In the genomic region with DNA sequence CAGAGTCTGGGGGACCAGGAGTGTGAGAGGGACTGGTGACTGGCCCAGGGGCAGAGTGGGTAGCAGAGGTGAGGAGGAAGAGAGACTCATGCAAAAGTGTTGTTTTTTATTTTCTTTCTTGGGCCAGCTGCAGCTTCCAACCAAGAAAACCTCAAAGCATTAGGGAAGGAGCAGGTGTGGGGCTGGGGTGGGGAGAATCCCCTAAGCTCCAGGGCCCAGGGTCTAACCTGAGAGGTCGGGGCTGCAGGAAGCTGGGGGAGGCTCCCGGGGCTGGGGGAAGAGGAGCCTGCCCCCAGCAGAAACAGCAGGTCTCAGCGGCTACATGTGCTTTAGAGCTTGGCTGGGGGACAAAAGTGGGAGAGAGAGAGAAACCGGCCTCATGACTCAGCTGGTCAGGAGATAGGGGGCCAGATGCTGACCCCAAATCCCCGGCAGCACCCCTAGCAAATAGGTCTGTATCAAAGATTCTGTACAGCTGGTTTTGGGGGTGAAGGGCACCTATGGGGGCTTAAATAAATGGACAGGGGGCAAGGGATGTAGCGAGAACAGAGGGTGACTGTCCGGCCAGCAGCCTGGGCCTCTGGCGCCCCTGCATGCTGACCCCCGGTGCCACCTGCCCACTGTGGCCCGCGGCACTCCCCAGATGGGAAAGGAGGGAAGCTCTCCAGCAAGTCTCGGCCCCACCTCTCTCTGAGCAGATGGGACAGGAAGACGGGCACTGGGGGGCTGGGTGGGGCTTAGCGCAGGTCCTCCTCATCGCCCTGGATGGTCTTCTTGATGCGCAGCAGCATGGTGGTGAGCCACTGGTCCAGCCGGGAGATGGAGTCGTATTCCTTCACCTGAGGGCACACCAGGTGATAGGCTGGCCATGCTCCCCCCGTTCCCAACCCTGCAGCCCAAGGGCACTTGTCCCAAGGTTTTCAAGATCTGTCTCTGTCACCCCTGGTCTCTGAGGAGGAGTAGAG, we compare ENCODE assay signal across 18 cellular contexts. TPM values are rescaled to one million over a fixed set of nuclear protein-coding genes. Genes with fewer than 3 reads are reported as not detected.
A peak's percentile ranks its signal among the peaks of the same experiment; 100 is the strongest.
DNase-seq lines count a peak whose midpoint lies in the region; ATAC-seq, FAIRE-seq and TF ChIP-seq lines count a peak whose summit lies in the region.
"Had no signal": no experiment of that assay in that cellular context is flagged by ENCODE, and none has a peak within 500 bp of the region (broad histone marks: within the 10 kb centered on the region; RNA-seq: fewer than 3 reads in every experiment).

No MANE protein-coding gene starts in this region.

- peak overlapping the region; percentile 36; the same call in 1 of the 2 replicates for H3K27ac ChIP-seq in KMS-11
- H3K27ac ChIP-seq in GM12878 (ENCODE audit: control insufficient read depth, insufficient read depth): peak overlapping the region; percentile 62
- H3K27ac ChIP-seq: brain microvascular endothelial cell, pancreas, testis had no signal

- 73% methylated on average over 19 of the region's 19 CpGs for WGBS in GM12878 (ENCODE audit: insufficient coverage, insufficient replicate concordance, low lambda C conversion rate, missing lambda C conversion rate)

- H3K4me1 ChIP-seq in KMS-11 (ENCODE audit: low read depth, poor library complexity, severe bottlenecking): peaks cover 45% of the 10 kb centered on the region
- H3K4me1 ChIP-seq in GM12878 (ENCODE audit: control insufficient read depth, insufficient read depth, low read length): peaks cover 35% of the 10 kb centered on the region
- H3K4me1 ChIP-seq: pancreas had no signal

- peak overlapping the region; percentile 31; the same call in 1 of the 2 replicates for H3K4me2 ChIP-seq in KMS-11
- H3K4me2 ChIP-seq in GM12878 (ENCODE audit: control insufficient read depth, insufficient read depth): no peak overlapping the region

- H3K4me3 ChIP-seq in KMS-11 (IDR thresholded peaks at IDR 0.05; ENCODE audit: insufficient read depth, low read depth, low read length) (no peak overlapping the region), GM12878 (no peak overlapping the region)
- H3K4me3 ChIP-seq: pancreas, spleen, testis had no signal

- peaks cover 39% of the 10 kb centered on the region for H3K4me1 Mint-ChIP-seq in activated naive CD4-positive, alpha-beta T cell treated with anti-CD3 and anti-CD28 coated beads, Interleukin-2, amount 10 ng/mL, durations not matched to agents 7 days and 5 days
- H3K4me1 Mint-ChIP-seq in activated naive CD4-positive, alpha-beta T cell treated with anti-CD3 and anti-CD28 coated beads for 36 hours (ENCODE audit: low read depth): peaks cover 31% of the 10 kb centered on the region
- H3K4me1 Mint-ChIP-seq in stimulated activated effector memory CD8-positive, alpha-beta T cell treated with anti-CD3 and anti-CD28 coated beads, Interleukin-12 subunit alpha, Interleukin-12 subunit beta, amount 100 ng/mL, for 72 hours: peaks cover 30% of the 10 kb centered on the region

- ATAC-seq in GM12878: no peak
- ATAC-seq in stimulated activated effector memory CD8-positive, alpha-beta T cell treated with anti-CD3 and anti-CD28 coated beads, Interleukin-12 subunit alpha, Interleukin-12 subunit beta, amount 100 ng/mL, for 72 hours: no peak
- ATAC-seq: Panc1, pancreas had no signal

- H3K9me3 Mint-ChIP-seq in activated naive CD4-positive, alpha-beta T cell treated with anti-CD3 and anti-CD28 coated beads, Interleukin-2, amount 10 ng/mL, durations not matched to agents 7 days and 5 days: no peaks in the 10 kb centered on the region
- H3K9me3 Mint-ChIP-seq in activated naive CD4-positive, alpha-beta T cell treated with anti-CD3 and anti-CD28 coated beads for 36 hours: no peaks in the 10 kb centered on the region
- H3K9me3 Mint-ChIP-seq in stimulated activated effector memory CD8-positive, alpha-beta T cell treated with anti-CD3 and anti-CD28 coated beads, Interleukin-12 subunit alpha, Interleukin-12 subunit beta, amount 100 ng/mL, for 72 hours: no peaks in the 10 kb centered on the region

- CTCF ChIA-PET in activated naive CD4-positive, alpha-beta T cell treated with anti-CD3 and anti-CD28 coated beads, Interleukin-2, amount 10 ng/mL, durations not matched to agents 7 days and 5 days (lab: Charles Lee): interaction anchor here (0.5 to 1.1 kb wide), 4 partner anchors 9 to 637 kb away, joined by 3 read pairs; no protein-coding TSS in a partner anchor
- CTCF ChIA-PET in activated naive CD4-positive, alpha-beta T cell treated with anti-CD3 and anti-CD28 coated beads for 36 hours (lab: Charles Lee): interaction anchor here (0.7 to 1.4 kb wide), 3 partner anchors 28 to 225 kb away, joined by 3 to 4 read pairs (median 3); no protein-coding TSS in a partner anchor
- CTCF ChIA-PET in GM12878 (lab: Yijun Ruan, JAX): interaction anchor here (0.9 to 1.1 kb wide), 2 partner anchors 24 to 96 kb away, joined by 3 to 4 read pairs; no protein-coding TSS in a partner anchor

- H2AFZ ChIP-seq in KMS-11 (ENCODE audit: low read depth): no peak overlapping the region
- no peak overlapping the region for H2AFZ ChIP-seq in GM12878 (ENCODE audit: control insufficient read depth, low read depth, low read length)

- H3K36me3 ChIP-seq in KMS-11 (ENCODE audit: insufficient read depth): no peaks in the 10 kb centered on the region
- peaks cover 12 to 20% of the 10 kb centered on the region in 2 experiments for H3K36me3 ChIP-seq in GM12878 (ENCODE audit: control insufficient read depth in 2 of 2, insufficient read depth in 2 of 2, low read length in 1 of 2)

- peak; percentile 26; the same call in 1 of the 2 replicates for TF ChIP-seq POLR2A in GM12878 (IDR thresholded peaks at IDR 0.05; ENCODE audit: low read depth, low read length)

- TF ChIP-seq EP300 in GM12878 (IDR thresholded peaks at IDR 0.05; ENCODE audit: borderline replicate concordance in 1 of 2, control insufficient read depth in 1 of 2, low read depth in 2 of 2, low read length in 2 of 2): no peak

- RAD21 ChIA-PET in GM12878 (lab: Charles Lee; ENCODE audit: unreplicated experiment): no interaction called here

- peak overlapping the region; percentile 52 for H3K27ac Mint-ChIP-seq in activated naive CD4-positive, alpha-beta T cell treated with anti-CD3 and anti-CD28 coated beads, Interleukin-2, amount 10 ng/mL, durations not matched to agents 7 days and 5 days
- H3K27ac Mint-ChIP-seq in activated naive CD4-positive, alpha-beta T cell treated with anti-CD3 and anti-CD28 coated beads for 36 hours: no peak overlapping the region
- H3K27ac Mint-ChIP-seq in stimulated activated effector memory CD8-positive, alpha-beta T cell treated with anti-CD3 and anti-CD28 coated beads, Interleukin-12 subunit alpha, Interleukin-12 subunit beta, amount 100 ng/mL, for 72 hours: peak overlapping the region; percentile 40

- H3K9me3 ChIP-seq in GM12878 (replicated peaks; ENCODE audit: control insufficient read depth, insufficient read depth, low read length): no peaks in the 10 kb centered on the region
- H3K9me3 ChIP-seq: pancreas, spleen, testis had no signal

- TF ChIP-seq RAD21 in GM12878 (IDR thresholded peaks at IDR 0.05; ENCODE audit: insufficient read depth, low read depth, low read length): no peak

- no peak overlapping the region; the same call in 1 of the 2 replicates for H3K9ac ChIP-seq in KMS-11
- H3K9ac ChIP-seq in GM12878 (ENCODE audit: control insufficient read depth, insufficient read depth, low read length): no peak overlapping the region

- SMC1A ChIA-PET in GM12878 (lab: Charles Lee; ENCODE audit: uncharacterized antibody, unreplicated experiment): interaction anchor here (1.0 kb wide), 2 partner anchors 12 to 59 kb away, joined by 3 read pairs; no protein-coding TSS in a partner anchor

- H3K4me3 Mint-ChIP-seq in activated naive CD4-positive, alpha-beta T cell treated with anti-CD3 and anti-CD28 coated beads, Interleukin-2, amount 10 ng/mL, durations not matched to agents 7 days and 5 days: no peak overlapping the region
- no peak overlapping the region for H3K4me3 Mint-ChIP-seq in activated naive CD4-positive, alpha-beta T cell treated with anti-CD3 and anti-CD28 coated beads for 36 hours
- no peak overlapping the region for H3K4me3 Mint-ChIP-seq in stimulated activated effector memory CD8-positive, alpha-beta T cell treated with anti-CD3 and anti-CD28 coated beads, Interleukin-12 subunit alpha, Interleukin-12 subunit beta, amount 100 ng/mL, for 72 hours

- H3K36me3 Mint-ChIP-seq in activated naive CD4-positive, alpha-beta T cell treated with anti-CD3 and anti-CD28 coated beads, Interleukin-2, amount 10 ng/mL, durations not matched to agents 7 days and 5 days: peaks cover 14% of the 10 kb centered on the region
- H3K36me3 Mint-ChIP-seq in activated naive CD4-positive, alpha-beta T cell treated with anti-CD3 and anti-CD28 coated beads for 36 hours (ENCODE audit: low read depth): peaks cover 12% of the 10 kb centered on the region
- H3K36me3 Mint-ChIP-seq in stimulated activated effector memory CD8-positive, alpha-beta T cell treated with anti-CD3 and anti-CD28 coated beads, Interleukin-12 subunit alpha, Interleukin-12 subunit beta, amount 100 ng/mL, for 72 hours: peaks cover 37% of the 10 kb centered on the region

- H3K79me2 ChIP-seq in KMS-11 (ENCODE audit: insufficient read depth, low read depth): no peaks in the 10 kb centered on the region
- peaks cover 12% of the 10 kb centered on the region for H3K79me2 ChIP-seq in GM12878 (ENCODE audit: control insufficient read depth, insufficient read depth, low read length)

- BruUV-seq in GM12878 (replicated peaks; lab: Mats Ljungman, UMichigan): TSS peak; percentile 37

- H4K20me1 ChIP-seq in KMS-11 (ENCODE audit: insufficient read depth) (no peaks in the 10 kb centered on the region), GM12878 (ENCODE audit: control insufficient read depth, insufficient read depth) (no peaks in the 10 kb centered on the region)

- H3K27me3 Mint-ChIP-seq in activated naive CD4-positive, alpha-beta T cell treated with anti-CD3 and anti-CD28 coated beads, Interleukin-2, amount 10 ng/mL, durations not matched to agents 7 days and 5 days: peaks cover 10% of the 10 kb centered on the region
- no peaks in the 10 kb centered on the region for H3K27me3 Mint-ChIP-seq in activated naive CD4-positive, alpha-beta T cell treated with anti-CD3 and anti-CD28 coated beads for 36 hours (ENCODE audit: low read depth)

- no peak for DNase-seq in activated naive CD4-positive, alpha-beta T cell treated with anti-CD3 and anti-CD28 coated beads, Interleukin-2, amount 10 ng/mL, durations not matched to agents 7 days and 5 days
- no peak for DNase-seq in activated naive CD4-positive, alpha-beta T cell treated with anti-CD3 and anti-CD28 coated beads for 36 hours
- no peak for DNase-seq in GM12878 (ENCODE audit: low read depth, low spot score)
- DNase-seq in stimulated activated effector memory CD8-positive, alpha-beta T cell treated with anti-CD3 and anti-CD28 coated beads, Interleukin-12 subunit alpha, Interleukin-12 subunit beta, amount 100 ng/mL, for 72 hours (ENCODE audit: low spot score in 2 of 2): no peak
- DNase-seq in kidney glomerular epithelial cell (lab: John Stamatoyannopoulos, UW): no peak
- no peak for DNase-seq in MV-4-11 (lab: John Stamatoyannopoulos, UW)
- DNase-seq in nucleus accumbens (lab: John Stamatoyannopoulos, UW): no peak
- DNase-seq: activated CD4-positive, alpha-beta T cell treated with anti-CD3 and anti-CD28 coated beads, Interleukin-2, amount 50 U/mL, for 1 hour; brain microvascular endothelial cell; mesenchymal stem cell; spleen; testis had no signal

- FAIRE-seq in GM12878 (lab: Jason Lieb, UNC): no peak
- FAIRE-seq: pancreas had no signal

- in situ Hi-C loops in GM12878 (cut with MboI): no loop called here

- TF ChIP-seq CTCF in KMS-11 (conservative IDR thresholded peaks at IDR 0.05; ENCODE audit: low read depth, low read length): no peak
- no peak for TF ChIP-seq CTCF in GM12878 (IDR thresholded peaks at IDR 0.05 in 2 of 3, conservative IDR thresholded peaks at IDR 0.05 in 1 of 3; ENCODE audit: control insufficient read depth in 2 of 3, extremely low read depth in 1 of 3, insufficient read depth in 1 of 3, low read depth in 3 of 3, low read length in 3 of 3)

- H3K27me3 ChIP-seq in KMS-11 (ENCODE audit: insufficient read depth, low read depth) (no peaks in the 10 kb centered on the region), GM12878 (replicated peaks in 1 of 2; ENCODE audit: control insufficient read depth in 2 of 2, insufficient read depth in 2 of 2, low read length in 1 of 2) (no peaks in the 10 kb centered on the region)
- H3K27me3 ChIP-seq: brain microvascular endothelial cell, pancreas, spleen, testis had no signal

- POLR2A ChIA-PET in GM12878 (lab: Charles Lee): interaction anchor here (0.8 to 1.1 kb wide), 2 partner anchors 11 to 23 kb away, joined by 3 read pairs; no protein-coding TSS in a partner anchor

- intact Hi-C loops in activated naive CD4-positive, alpha-beta T cell treated with anti-CD3 and anti-CD28 coated beads for 36 hours (cut with micrococcal nuclease): no loop called here
- intact Hi-C loops in GM12878 (cut with micrococcal nuclease; ENCODE audit: unreplicated experiment): no loop called here

RNA-seq across cellular contexts. Expression of gene KPTN, which starts 3.8 kb away (rescaled TPM):
- 10 to 100 TPM; 14.2 to 15.5 TPM for total RNA-seq in activated naive CD4-positive, alpha-beta T cell treated with anti-CD3 and anti-CD28 coated beads for 36 hours
- 1.7 and 2.0 TPM in 2 replicates for total RNA-seq in GM12878 (2013; cell fraction: nucleolus; rRNA removed)
- total RNA-seq in GM12878 (2014; rRNA removed) (5.4 and 5.6 TPM in 2 replicates), GM12878 (2014; rRNA removed; fragmentation: Illumina TruSeq; extraction: Trizol) (3.4 and 4.2 TPM in 2 replicates), GM12878 (2021) (9.2 and 10.6 TPM in 2 replicates)
- polyA plus RNA-seq in GM12878 (2011; ENCODE audit: low read depth): 5.3 TPM
- polyA plus RNA-seq in GM12878 (2011; rRNA removed) (1.9 and 5.1 TPM in 2 replicates), GM12878 (2014; fragmentation: Illumina TruSeq; extraction: Trizol) (6.6 and 6.7 TPM in 2 replicates), GM12878 (2014; fragmentation: Nextera tagmentation; extraction: Ambion mirVana) (1 to 10 TPM in 1 of 2 experiments, under 1 TPM in 1; 0.60 to 2.1 TPM), GM12878 (2014; rRNA removed) (7.4 and 8.7 TPM in 2 replicates), GM12878 (2016; fragmentation: Nextera tagmentation; extraction: Ambion mirVana) (10 to 100 TPM in 1 of 2 experiments, 1 to 10 TPM in 1; 10.0 to 10.1 TPM)
- polyA plus RNA-seq in GM12878 (2011; cell fraction: cytosol; rRNA removed): 5.7 and 6.3 TPM in 2 replicates
- 20.2 and 22.2 TPM in 2 replicates for polyA plus RNA-seq in GM12878 (2011; cell fraction: nucleus; rRNA removed)
- polyA plus RNA-seq in GM12878 (2012): 5.7 and 6.7 TPM in 2 replicates
- polyA minus RNA-seq in GM12878 (2011; rRNA and poly(A)+ RNA removed): 2.4 and 2.8 TPM in 2 replicates
- polyA minus RNA-seq in GM12878 (2011; cell fraction: cytosol; rRNA and poly(A)+ RNA removed): 2.0 and 4.6 TPM in 2 replicates
- polyA minus RNA-seq in GM12878 (2011; cell fraction: nucleus; rRNA and poly(A)+ RNA removed): 1.1 and 2.6 TPM in 2 replicates

RNA-seq across cellular contexts. Expression of gene SLC8A2, which starts 16.1 kb away (rescaled TPM):
- not detected for total RNA-seq in activated naive CD4-positive, alpha-beta T cell treated with anti-CD3 and anti-CD28 coated beads for 36 hours
- total RNA-seq in GM12878 (2013; cell fraction: nucleolus; rRNA removed): not detected in 2 replicates
- not detected in 2 replicates for total RNA-seq in GM12878 (2014; rRNA removed)
- total RNA-seq in GM12878 (2014; rRNA removed; fragmentation: Illumina TruSeq; extraction: Trizol): not detected in 2 replicates
- total RNA-seq in GM12878 (2021): not detected in 2 replicates
- polyA plus RNA-seq in GM12878 (2011; ENCODE audit: low read depth): not detected
- polyA plus RNA-seq in GM12878 (2011; rRNA removed): not detected in 2 replicates
- polyA plus RNA-seq in GM12878 (2011; cell fraction: cytosol; rRNA removed): 0.18 TPM in 1 of 2 replicates, not detected in the other
- polyA plus RNA-seq in GM12878 (2011; cell fraction: nucleus; rRNA removed): 0.03 and 0.06 TPM in 2 replicates
- polyA plus RNA-seq in GM12878 (2012): 0.03 and 0.06 TPM in 2 replicates
- not detected in 2 replicates for polyA plus RNA-seq in GM12878 (2014; fragmentation: Illumina TruSeq; extraction: Trizol)
- polyA plus RNA-seq in GM12878 (2014; fragmentation: Nextera tagmentation; extraction: Ambion mirVana): not detected
- polyA plus RNA-seq in GM12878 (2014; rRNA removed): not detected in 2 replicates
- polyA plus RNA-seq in GM12878 (2016; fragmentation: Nextera tagmentation; extraction: Ambion mirVana): not detected
- polyA minus RNA-seq in GM12878 (2011; rRNA and poly(A)+ RNA removed): not detected in 2 replicates
- polyA minus RNA-seq in GM12878 (2011; cell fraction: cytosol; rRNA and poly(A)+ RNA removed): not detected in 2 replicates
- not detected in 2 replicates for polyA minus RNA-seq in GM12878 (2011; cell fraction: nucleus; rRNA and poly(A)+ RNA removed)
- total RNA-seq: fibroblast of villous mesenchyme; NCI-H460; spleen; T-helper 1 cell treated with Interleukin-12 subunit alpha and Interleukin-12 subunit beta and Interleukin-4 antibody, amounts not matched to agents 30 ng/mL and 1 ng/mL, for 36 hours had no signal

RNA-seq across cellular contexts. Expression of gene NAPA, which starts 27.0 kb away (rescaled TPM):
- total RNA-seq in activated naive CD4-positive, alpha-beta T cell treated with anti-CD3 and anti-CD28 coated beads for 36 hours: 10 to 100 TPM; 72.5 to 75.1 TPM
- 18.9 and 30.0 TPM in 2 replicates for total RNA-seq in GM12878 (2013; cell fraction: nucleolus; rRNA removed)
- total RNA-seq in GM12878 (2014; rRNA removed) (95.1 and 106 TPM in 2 replicates), GM12878 (2014; rRNA removed; fragmentation: Illumina TruSeq; extraction: Trizol) (49.2 and 50.1 TPM in 2 replicates), GM12878 (2021) (95.1 and 98.1 TPM in 2 replicates)
- polyA plus RNA-seq in GM12878 (2011; ENCODE audit: low read depth): 38.7 TPM
- polyA plus RNA-seq in GM12878 (2011; rRNA removed) (71.9 and 121 TPM in 2 replicates), GM12878 (2014; fragmentation: Illumina TruSeq; extraction: Trizol) (38.0 and 74.6 TPM in 2 replicates), GM12878 (2014; fragmentation: Nextera tagmentation; extraction: Ambion mirVana) (10 to 100 TPM in 1 of 2 experiments, 1 to 10 TPM in 1; 8.2 to 17.4 TPM), GM12878 (2014; rRNA removed) (138 and 149 TPM in 2 replicates), GM12878 (2016; fragmentation: Nextera tagmentation; extraction: Ambion mirVana) (100 to 1,000 TPM; 175 to 193 TPM)
- 116 and 157 TPM in 2 replicates for polyA plus RNA-seq in GM12878 (2011; cell fraction: cytosol; rRNA removed)
- polyA plus RNA-seq in GM12878 (2011; cell fraction: nucleus; rRNA removed): 116 and 132 TPM in 2 replicates
- polyA plus RNA-seq in GM12878 (2012): 69.6 and 75.3 TPM in 2 replicates
- polyA minus RNA-seq in GM12878 (2011; rRNA and poly(A)+ RNA removed): 97.4 and 134 TPM in 2 replicates
- polyA minus RNA-seq in GM12878 (2011; cell fraction: cytosol; rRNA and poly(A)+ RNA removed): 53.1 and 76.0 TPM in 2 replicates
- polyA minus RNA-seq in GM12878 (2011; cell fraction: nucleus; rRNA and poly(A)+ RNA removed): 31.8 and 40.2 TPM in 2 replicates
